Comparison of ENCODE assay signal across 22 cellular contexts in the genomic region with DNA sequence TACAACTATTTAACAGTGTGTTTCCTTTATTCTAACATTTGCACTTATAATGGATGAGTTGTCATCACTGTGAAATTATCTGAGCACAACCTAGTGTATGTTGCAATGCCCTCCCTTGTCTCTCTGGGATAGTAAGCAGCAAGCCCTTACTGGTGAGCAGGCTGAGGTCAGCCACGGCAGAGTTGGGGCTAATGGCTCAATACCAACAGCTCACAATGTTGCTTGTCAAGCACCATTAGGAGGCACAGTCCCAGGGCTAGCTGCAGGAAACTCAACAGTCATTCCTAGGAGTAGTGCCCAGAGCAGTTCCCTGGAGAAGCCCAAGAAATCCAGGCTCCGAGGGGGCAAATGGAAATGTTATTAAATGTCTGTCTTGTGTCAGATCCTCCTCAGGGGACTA.
DNase-seq lines count a peak whose midpoint lies in the region; ATAC-seq, FAIRE-seq and TF ChIP-seq lines count a peak whose summit lies in the region.
"Had no signal": no experiment of that assay in that cellular context is flagged by ENCODE, and none has a peak within 500 bp of the region (broad histone marks: within the 10 kb centered on the region; RNA-seq: fewer than 3 reads in every experiment).

No MANE protein-coding gene starts in this region.

- H3K14ac ChIP-seq in mesenchymal stem cell (ENCODE audit: low read length in 2 of 2), result no peak overlapping the region

- H3K36me3 ChIP-seq in HepG2 (replicated peaks in 1 of 2; ENCODE audit: control insufficient read depth in 1 of 2, insufficient read depth in 2 of 2, low read length in 2 of 2) (no peaks in the 10 kb centered on the region), right lobe of liver (no peaks in the 10 kb centered on the region), mesenchymal stem cell (ENCODE audit: control insufficient read depth in 1 of 2, insufficient read depth in 2 of 2, low read depth in 1 of 2, low read length in 2 of 2) (no peaks in the 10 kb centered on the region), sigmoid colon (no peaks in the 10 kb centered on the region)
- H3K36me3 ChIP-seq: BLaER1 had no signal

- H3K27ac ChIP-seq in HepG2 (ENCODE audit: extremely low read length, insufficient read depth, low read length), result no peak overlapping the region
- no peak overlapping the region for H3K27ac ChIP-seq in right lobe of liver
- H3K27ac ChIP-seq in mesenchymal stem cell (ENCODE audit: low read length, poor library complexity, severe bottlenecking), result no peak overlapping the region
- H3K27ac ChIP-seq in sigmoid colon, result no peak overlapping the region
- H3K27ac ChIP-seq: 22Rv1, BLaER1, C4-2B, GM23248 had no signal

- H3K4me3 ChIP-seq in HepG2 (replicated peaks in 1 of 3; ENCODE audit: insufficient read depth in 1 of 3, low read depth in 2 of 3, low read length in 3 of 3), result no peak overlapping the region
- no peak overlapping the region for H3K4me3 ChIP-seq in right lobe of liver
- H3K4me3 ChIP-seq in mesenchymal stem cell (ENCODE audit: insufficient read depth in 1 of 2, low read depth in 1 of 2, low read length in 2 of 2), result no peak overlapping the region
- no peak overlapping the region for H3K4me3 ChIP-seq in skeletal muscle cell (ENCODE audit: low read depth, low read length)
- no peak overlapping the region for H3K4me3 ChIP-seq in sigmoid colon
- H3K4me3 ChIP-seq: BLaER1, GM12878, GM23248 had no signal

- H3K18ac ChIP-seq in mesenchymal stem cell (ENCODE audit: low read depth in 1 of 2, low read length in 2 of 2), result no peak overlapping the region

- TF ChIP-seq EP300 in HepG2 (IDR thresholded peaks at IDR 0.05; ENCODE audit: low read depth in 2 of 2, low read length in 2 of 2), result no peak
- no peak for TF ChIP-seq EP300 in HepG2 (CRISPR knock-in tag; IDR thresholded peaks at IDR 0.05; ENCODE audit: borderline replicate concordance)
- TF ChIP-seq EP300 in sigmoid colon (IDR thresholded peaks at IDR 0.05), result no peak

- H3K79me1 ChIP-seq in mesenchymal stem cell (replicated peaks; ENCODE audit: low read length, poor library complexity, severe bottlenecking), result no peaks in the 10 kb centered on the region

- H3K4me1 ChIP-seq in HepG2 (ENCODE audit: insufficient read depth, low read length) (no peaks in the 10 kb centered on the region), right lobe of liver (no peaks in the 10 kb centered on the region), mesenchymal stem cell (ENCODE audit: control insufficient read depth, insufficient read depth, low read depth, low read length) (no peaks in the 10 kb centered on the region), sigmoid colon (no peaks in the 10 kb centered on the region)
- H3K4me1 ChIP-seq: BLaER1, Caco-2 had no signal

- no peak overlapping the region for H3K23ac ChIP-seq in mesenchymal stem cell (ENCODE audit: low read length in 2 of 2)

- no peak overlapping the region for H2BK5ac ChIP-seq in mesenchymal stem cell (ENCODE audit: low read depth, low read length, poor library complexity, severe bottlenecking)

- H4K20me1 ChIP-seq in HepG2 (ENCODE audit: insufficient read depth, low read length), result no peaks in the 10 kb centered on the region
- H4K20me1 ChIP-seq: BLaER1 had no signal

- no peak for TF ChIP-seq RAD21 in HepG2 (CRISPR knock-in tag; IDR thresholded peaks at IDR 0.05)

- H2AK5ac ChIP-seq in mesenchymal stem cell (ENCODE audit: low read length, severe bottlenecking), result no peak overlapping the region

- no peak overlapping the region for H2BK120ac ChIP-seq in mesenchymal stem cell (ENCODE audit: low read depth, low read length)

- no peak overlapping the region for H3K4ac ChIP-seq in mesenchymal stem cell (ENCODE audit: low read depth in 1 of 2, low read length in 2 of 2)

- no peaks in the 10 kb centered on the region for H3K79me2 ChIP-seq in HepG2 (ENCODE audit: insufficient read depth, low read length)

- FAIRE-seq in HepG2 (lab: Jason Lieb, UNC), result no peak
- FAIRE-seq: A204.1, G401.6, GM12878, GM19239, H1 had no signal

- H3K4me2 ChIP-seq in HepG2 (ENCODE audit: low read depth, low read length) (no peak overlapping the region), mesenchymal stem cell (ENCODE audit: low read length, poor library complexity, severe bottlenecking) (no peak overlapping the region)
- H3K4me2 ChIP-seq: BLaER1 had no signal

- H3K9ac ChIP-seq in HepG2 (ENCODE audit: insufficient read depth, low read depth, low read length), result no peak overlapping the region
- H3K9ac ChIP-seq in mesenchymal stem cell (ENCODE audit: low read length), result no peak overlapping the region
- H3K9ac ChIP-seq: BLaER1, GM23248 had no signal

- no peaks in the 10 kb centered on the region for H3K27me3 ChIP-seq in HepG2 (ENCODE audit: control insufficient read depth in 1 of 2, insufficient read depth in 2 of 2, low read length in 2 of 2)
- no peaks in the 10 kb centered on the region for H3K27me3 ChIP-seq in right lobe of liver
- H3K27me3 ChIP-seq in mesenchymal stem cell (ENCODE audit: control insufficient read depth in 1 of 2, insufficient read depth in 1 of 2, low read length in 2 of 2), result no peaks in the 10 kb centered on the region
- no peaks in the 10 kb centered on the region for H3K27me3 ChIP-seq in sigmoid colon
- H3K27me3 ChIP-seq: BLaER1 had no signal

- no peak overlapping the region for H2BK15ac ChIP-seq in mesenchymal stem cell (ENCODE audit: low read depth, poor library complexity, severe bottlenecking)

- no peaks in the 10 kb centered on the region for H3K9me3 ChIP-seq in HepG2 (ENCODE audit: low read length)
- no peaks in the 10 kb centered on the region for H3K9me3 ChIP-seq in right lobe of liver
- H3K9me3 ChIP-seq in mesenchymal stem cell (ENCODE audit: control insufficient read depth, low read length), result no peaks in the 10 kb centered on the region
- H3K9me3 ChIP-seq in sigmoid colon, result peaks cover 0 to 7% (median 0%) of the 10 kb centered on the region in 4 donors
- H3K9me3 ChIP-seq: BLaER1, Caco-2 had no signal

- no peak for ATAC-seq in HepG2
- ATAC-seq in right lobe of liver, result no peak
- ATAC-seq in HG02885 (IDR thresholded peaks at IDR 0.05; ENCODE audit: poor library complexity, unreplicated experiment), result no peak
- ATAC-seq: CD8-positive, alpha-beta T cell; GM12878 had no signal

- no peak overlapping the region for H2BK12ac ChIP-seq in mesenchymal stem cell (ENCODE audit: low read length in 2 of 2)

- TF ChIP-seq CTCF in HepG2 (CRISPR knock-in tag; IDR thresholded peaks at IDR 0.05) (no peak), right lobe of liver (IDR thresholded peaks at IDR 0.05) (no peak), sigmoid colon (IDR thresholded peaks at IDR 0.05) (no peak)

- WGBS in HepG2 (ENCODE audit: low lambda C conversion rate), result 0% methylated on average over 1 of the region's 2 CpGs
- WGBS in right lobe of liver (ENCODE audit: insufficient coverage, low coverage, low lambda C conversion rate, missing lambda C conversion rate), result 14% methylated on average over 1 of the region's 2 CpGs
- WGBS in mesenchymal stem cell, result 82% methylated on average over 2 of the region's 2 CpGs
- 72 to 75% methylated on average over 2 of the region's 2 CpGs for WGBS in sigmoid colon, 2 donors

- in situ Hi-C loops in HepG2 (cut with HindIII; ENCODE audit: extremely low pct_ligation_motif_present, low pct_unique_long_range_greater_than_20kb), result no loop called here

- H2AFZ ChIP-seq in HepG2 (ENCODE audit: low read length) (no peak overlapping the region), mesenchymal stem cell (ENCODE audit: low read depth, low read length) (no peak overlapping the region)
- H2AFZ ChIP-seq: GM23248 had no signal

- H4K91ac ChIP-seq in mesenchymal stem cell (ENCODE audit: low read length), result no peak overlapping the region

- POLR2A ChIA-PET in HepG2 (lab: Yijun Ruan, JAX), result no interaction called here

- CTCF ChIA-PET in HepG2 (lab: Yijun Ruan, JAX; ENCODE audit: low intra/inter-chr PET ratio, low total read pairs), result no interaction called here

- DNase-seq in HepG2 (ENCODE audit: low spot score) (no peak), right lobe of liver (no peak), mesenchymal stem cell (peak; percentile 57), skeletal muscle cell (ENCODE audit: low read depth) (peak; percentile 30), sigmoid colon (no peak)
- DNase-seq: Caco-2; CD4-positive, CD25-positive, alpha-beta regulatory T cell; CD8-positive, alpha-beta T cell; DMS153; DND-41; GM23248; H7; HCEC 1CT had no signal

- intact Hi-C loops in HepG2 (cut with micrococcal nuclease; ENCODE audit: unreplicated experiment), result no loop called here
- intact Hi-C loops in right lobe of liver (cut with DNase I), result no loop called here
- intact Hi-C loops in sigmoid colon (cut with DNase I), result no loop called here

- no peak for TF ChIP-seq POLR2A in HepG2 (IDR thresholded peaks at IDR 0.05; ENCODE audit: insufficient read depth in 1 of 2, low read depth in 2 of 2, low read length in 2 of 2)
- TF ChIP-seq POLR2A in right lobe of liver (IDR thresholded peaks at IDR 0.05), result no peak
- no peak for TF ChIP-seq POLR2A in sigmoid colon (IDR thresholded peaks at IDR 0.05)

- BruUV-seq in HepG2 (replicated peaks; lab: Mats Ljungman, UMichigan), result no TSS peak

- H4K8ac ChIP-seq in mesenchymal stem cell (ENCODE audit: low read length), result no peak overlapping the region

TF ChIP-seq in HepG2, 621 proteins besides CTCF, POLR2A, EP300 and RAD21:
- TF ChIP-seq CEBPB (IDR thresholded peaks at IDR 0.05; ENCODE audit: borderline replicate concordance, low read depth, low read length) (peak; percentile 22; the same call in 1 of the 2 replicates), ZNF530 (CRISPR knock-in tag; IDR thresholded peaks at IDR 0.05; ENCODE audit: low read depth) (no peak)
TF ChIP-seq in HepG2: peak in this region for 1.

Comparison
In these comparisons a context has a peak if more than half of its experiments do, and no peak if none do; other contexts are left out.
1. DNase-seq: peak in mesenchymal stem cell (single experiment) and skeletal muscle cell (single experiment); none in HepG2 (single experiment), right lobe of liver (0 of 3) and sigmoid colon (single experiment).